ENCODE assay signal across 7 cellular contexts in the genomic region with DNA sequence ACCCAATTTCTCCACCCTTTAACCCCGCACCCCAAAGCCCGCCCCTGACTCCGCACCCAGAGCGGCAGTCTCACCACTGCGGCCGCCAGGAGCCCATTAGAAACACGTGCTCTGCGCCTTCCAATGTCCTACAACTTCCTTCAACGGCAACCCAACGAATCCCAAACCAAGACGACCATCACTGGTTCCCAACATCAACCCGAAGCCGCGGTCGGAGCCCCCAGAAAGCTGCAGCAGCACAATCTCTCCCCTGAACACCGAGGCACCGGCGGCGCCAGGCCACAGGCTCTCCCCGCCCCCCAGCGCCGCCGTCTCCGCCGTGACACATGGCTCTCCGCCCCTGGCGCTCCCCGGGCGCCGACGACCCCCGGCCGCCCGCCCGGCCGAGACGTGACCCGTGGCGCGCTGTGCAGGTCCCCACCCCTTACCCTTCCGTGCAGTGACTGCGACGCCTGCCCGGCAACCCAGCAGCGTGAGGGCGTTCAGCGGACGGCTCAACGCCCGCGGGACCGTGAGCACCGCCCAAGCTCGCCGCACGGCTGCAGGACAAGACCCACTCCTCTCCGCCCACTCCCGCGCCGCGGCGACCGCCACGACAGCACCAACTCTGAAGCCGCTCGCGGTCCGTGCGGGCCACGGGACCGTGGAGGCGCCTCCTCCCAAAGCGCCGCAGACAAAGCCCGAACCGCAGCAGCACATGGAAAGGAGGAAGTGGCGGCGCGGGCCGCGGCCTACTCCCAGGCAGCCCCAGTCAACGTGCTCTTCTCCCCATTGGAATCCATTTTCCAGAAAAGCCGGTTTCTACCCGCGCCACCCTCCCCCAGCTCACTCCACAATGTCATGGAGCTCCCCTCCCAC.
DNase-seq lines count a peak whose midpoint lies in the region; ATAC-seq and TF ChIP-seq lines count a peak whose summit lies in the region.

No MANE protein-coding gene starts in this region.

- peak overlapping the region; percentile 99 for H3K27ac Mint-ChIP-seq in memory B cell

- ATAC-seq in memory B cell (ENCODE audit: low read depth) (peak; percentile 1), GM18502 (IDR thresholded peaks at IDR 0.05; ENCODE audit: poor library complexity, unreplicated experiment) (no peak)

- DNase-seq in NCI-H2196 treated with DMSO at 0.1 percent for 48 hours (lab: John Stamatoyannopoulos, UW; ENCODE audit: unreplicated experiment) (peak; percentile 2), memory B cell (ENCODE audit: low spot score in 2 of 2) (peak; percentile 15 to 47)
- DNase-seq in activated CD8-positive, alpha-beta memory T cell treated with anti-CD3 and anti-CD28 coated beads for 1 hour (ENCODE audit: extremely low read depth in 1 of 2, low read depth in 1 of 2) = peak; percentile 4 to 34
- peak; percentile 49 for DNase-seq in effector CD4-positive, alpha-beta T cell
- peak; percentile 19 for DNase-seq in stimulated activated CD8-positive, alpha-beta memory T cell treated with anti-CD3 and anti-CD28 coated beads, Interleukin-12 subunit alpha, Interleukin-12 subunit beta, amount 100 ng/mL, for 1 hour (ENCODE audit: low read depth)

- no peaks in the 10 kb centered on the region for H3K27me3 Mint-ChIP-seq in memory B cell

- peaks cover 23% of the 10 kb centered on the region for H3K36me3 Mint-ChIP-seq in memory B cell

- peak overlapping the region; percentile 91 for H3K4me3 Mint-ChIP-seq in memory B cell

- no peaks in the 10 kb centered on the region for H3K9me3 Mint-ChIP-seq in memory B cell

- peaks cover 39% of the 10 kb centered on the region for H3K4me1 Mint-ChIP-seq in memory B cell

- peak; percentile 17 for TF ChIP-seq POLR2A in GM18526 (IDR thresholded peaks at IDR 0.05; ENCODE audit: extremely low read depth, insufficient read length)
